Comparison of ENCODE assay signal across 6 cellular contexts in the genomic region with DNA sequence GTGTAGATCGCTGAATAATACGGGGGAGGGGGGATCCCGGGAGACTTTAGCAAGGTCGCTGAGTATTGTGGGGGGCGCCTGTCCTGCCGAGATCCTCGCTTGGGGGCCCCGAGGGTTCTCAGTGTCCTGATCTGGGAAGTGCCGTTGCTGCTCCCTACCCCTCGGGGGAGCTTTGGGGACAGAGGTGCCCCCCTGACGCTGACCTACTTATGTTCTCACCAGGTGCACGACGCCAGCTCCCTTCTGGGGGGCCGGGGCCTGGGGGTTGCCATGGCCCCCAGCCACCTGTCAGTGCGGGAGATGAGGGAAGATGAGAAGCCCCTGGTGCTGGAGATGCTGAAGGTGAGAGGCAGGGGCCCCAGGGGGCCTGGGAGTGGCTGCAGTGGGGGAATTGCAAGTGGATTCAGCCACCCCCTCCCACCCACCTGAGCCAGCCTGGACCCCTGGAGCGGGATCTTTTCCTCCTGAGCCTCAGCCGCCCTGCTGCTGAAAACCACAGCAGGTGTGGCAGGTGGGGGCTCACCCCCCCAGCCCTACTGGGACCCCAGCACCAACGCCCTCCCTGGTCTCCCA. TPM values are rescaled to one million over a fixed set of nuclear protein-coding genes. Genes with fewer than 3 reads are reported as not detected.
DNase-seq lines count a peak whose midpoint lies in the region; ATAC-seq and TF ChIP-seq lines count a peak whose summit lies in the region.

No MANE protein-coding gene starts in this region.

- H3K27ac ChIP-seq in AG04450 (ENCODE audit: low read depth, low read length) (peak overlapping the region; percentile 52), OCI-LY3 (ENCODE audit: low read length) (peak overlapping the region; percentile 54), hepatocyte (peak overlapping the region; percentile 71)

- H3K4me3 ChIP-seq in AG04450 (ENCODE audit: low read depth, low read length) (peak overlapping the region; percentile 77), OCI-LY3 (ENCODE audit: low read length) (peak overlapping the region; percentile 86), hepatocyte (peak overlapping the region; percentile 100)

- H4K20me1 ChIP-seq in OCI-LY3 (ENCODE audit: insufficient read depth, low read length) (no peaks in the 10 kb centered on the region), hepatocyte (ENCODE audit: insufficient read depth, poor library complexity, severe bottlenecking) (no peaks in the 10 kb centered on the region)

- H3K79me2 ChIP-seq in OCI-LY3 (ENCODE audit: low read length) (peaks cover 10% of the 10 kb centered on the region; the same call in 1 of the 2 replicates), hepatocyte (peaks cover 10% of the 10 kb centered on the region)

- H3K4me1 ChIP-seq in OCI-LY3 (ENCODE audit: low read length) (peaks cover 14% of the 10 kb centered on the region), hepatocyte (ENCODE audit: insufficient read depth) (peaks cover 30% of the 10 kb centered on the region)

- H2AFZ ChIP-seq in OCI-LY3 (ENCODE audit: low read depth, low read length) (peak overlapping the region; percentile 68), hepatocyte (peak overlapping the region; percentile 48)

- CTCF ChIA-PET in AG04450 (lab: Charles Lee): interaction anchor here (0.5 to 6.4 kb wide), 5 partner anchors 18 to 345 kb away, joined by 4 to 67 read pairs (median 4); no protein-coding TSS in a partner anchor

- H3K9me2 ChIP-seq in hepatocyte (replicated peaks; ENCODE audit: insufficient read depth): no peaks in the 10 kb centered on the region

- no peak for ATAC-seq in HG02870 (IDR thresholded peaks at IDR 0.05; ENCODE audit: unreplicated experiment)
- ATAC-seq in GM18867 (IDR thresholded peaks at IDR 0.05; ENCODE audit: unreplicated experiment): no peak

- H3K4me2 ChIP-seq in OCI-LY3 (ENCODE audit: low read length): peak overlapping the region; percentile 62
- peak overlapping the region; percentile 94 for H3K4me2 ChIP-seq in hepatocyte

- H3K36me3 ChIP-seq in OCI-LY3 (replicated peaks; ENCODE audit: low read depth, low read length): peaks cover 5% of the 10 kb centered on the region
- no peaks in the 10 kb centered on the region for H3K36me3 ChIP-seq in hepatocyte (replicated peaks; ENCODE audit: insufficient read depth, low read depth)

- WGBS in hepatocyte (ENCODE audit: low lambda C conversion rate, missing lambda C conversion rate): 15% methylated on average over 13 of the region's 18 CpGs

- TF ChIP-seq CTCF in AG04450 (IDR thresholded peaks at IDR 0.05; ENCODE audit: low read depth, low read length) (no peak), OCI-LY3 (IDR thresholded peaks at IDR 0.05; ENCODE audit: low read depth, low read length) (no peak; the same call in 1 of the 2 replicates), hepatocyte (IDR thresholded peaks at IDR 0.05; ENCODE audit: poor library complexity) (no peak)

- POLR2A ChIA-PET in AG04450 (lab: Yijun Ruan, JAX): interaction anchor here (0.6 to 1.5 kb wide), 9 partner anchors 9 to 1022 kb away, joined by 3 to 10 read pairs (median 4); a partner anchor contains a TSS

- DNase-seq in AG04450 (ENCODE audit: low read depth, low spot score) (no peak), hepatocyte (ENCODE audit: low spot score) (no peak), NCI-H1092 treated with DMSO at 0.1 percent for 48 hours (lab: John Stamatoyannopoulos, UW) (no peak)

- H3K9me3 ChIP-seq in AG04450 (ENCODE audit: control insufficient read depth, insufficient read depth, low read length) (no peaks in the 10 kb centered on the region; the same call in 1 of the 2 replicates), OCI-LY3 (ENCODE audit: insufficient read depth, low read length) (no peaks in the 10 kb centered on the region), hepatocyte (ENCODE audit: low read depth) (no peaks in the 10 kb centered on the region)

- H3K9ac ChIP-seq in OCI-LY3 (ENCODE audit: low read length): peak overlapping the region; percentile 91

- H3K27me3 ChIP-seq in AG04450 (ENCODE audit: control insufficient read depth, insufficient read depth, low read length) (no peaks in the 10 kb centered on the region), OCI-LY3 (ENCODE audit: low read depth, low read length) (no peaks in the 10 kb centered on the region), hepatocyte (no peaks in the 10 kb centered on the region)

RNA-seq across cellular contexts. Expression of a gene that starts 0.5 kb away (rescaled TPM):
- polyA plus RNA-seq in AG04450 (2011; rRNA removed) (19.4 and 30.6 TPM in 2 replicates), hepatocyte (40.3 and 43.6 TPM in 2 replicates)
- 7.1 and 8.0 TPM in 2 replicates for polyA minus RNA-seq in AG04450 (2011; rRNA and poly(A)+ RNA removed)
- 14.0 and 22.3 TPM in 2 replicates for total RNA-seq in hepatocyte

RNA-seq across cellular contexts. Expression of a gene that starts 2.7 kb away (rescaled TPM):
- polyA plus RNA-seq in AG04450 (2011; rRNA removed) (2.1 and 3.1 TPM in 2 replicates), hepatocyte (3.2 and 5.1 TPM in 2 replicates)
- polyA minus RNA-seq in AG04450 (2011; rRNA and poly(A)+ RNA removed): 4.9 TPM in 2 replicates
- total RNA-seq in hepatocyte: 0.04 and 0.80 TPM in 2 replicates

RNA-seq across cellular contexts. Expression of a gene that starts 9.1 kb away (rescaled TPM):
- polyA plus RNA-seq in AG04450 (2011; rRNA removed): 0.12 and 0.31 TPM in 2 replicates
- 0.35 and 0.46 TPM in 2 replicates for polyA minus RNA-seq in AG04450 (2011; rRNA and poly(A)+ RNA removed)
- total RNA-seq in hepatocyte: 2.2 and 4.7 TPM in 2 replicates
- 1.0 and 1.2 TPM in 2 replicates for polyA plus RNA-seq in hepatocyte

RNA-seq across cellular contexts. Expression of a gene that starts 21.0 kb away (rescaled TPM):
- not detected in 2 replicates for polyA plus RNA-seq in AG04450 (2011; rRNA removed)
- polyA minus RNA-seq in AG04450 (2011; rRNA and poly(A)+ RNA removed): not detected in 2 replicates
- not detected in 2 replicates for total RNA-seq in hepatocyte
- not detected in 2 replicates for polyA plus RNA-seq in hepatocyte

RNA-seq across cellular contexts. Expression of a gene that starts 24.1 kb away (rescaled TPM):
- 45.1 and 72.2 TPM in 2 replicates for polyA plus RNA-seq in AG04450 (2011; rRNA removed)
- 12.1 and 15.6 TPM in 2 replicates for polyA minus RNA-seq in AG04450 (2011; rRNA and poly(A)+ RNA removed)
- 79.3 and 90.4 TPM in 2 replicates for total RNA-seq in hepatocyte
- polyA plus RNA-seq in hepatocyte: 64.2 and 72.2 TPM in 2 replicates
